Comparison of ENCODE assay signal across 21 cellular contexts in the genomic region with DNA sequence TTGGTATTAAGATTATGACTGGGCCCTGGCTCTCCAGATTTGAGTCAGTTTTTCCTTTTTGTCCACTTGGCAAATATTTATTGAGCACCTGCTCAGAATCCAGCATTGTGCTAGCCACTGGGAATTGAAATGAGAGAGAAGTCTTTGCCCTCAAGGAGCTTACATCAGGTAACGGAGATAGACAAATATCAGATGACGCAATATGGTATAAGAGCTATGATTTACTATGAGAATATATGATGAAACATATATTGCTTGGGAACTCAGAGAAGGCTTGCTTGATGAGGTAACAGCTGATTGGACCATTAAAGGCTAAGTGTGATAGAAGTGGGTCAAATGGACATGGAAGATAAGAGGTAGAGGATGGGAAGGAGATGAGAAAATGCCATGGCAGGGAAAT. TPM values are rescaled to one million over a fixed set of nuclear protein-coding genes. Genes with fewer than 3 reads are reported as not detected.
DNase-seq lines count a peak whose midpoint lies in the region; ATAC-seq and TF ChIP-seq lines count a peak whose summit lies in the region.
"Had no signal": no experiment of that assay in that cellular context is flagged by ENCODE, and none has a peak within 500 bp of the region (broad histone marks: within the 10 kb centered on the region; RNA-seq: fewer than 3 reads in every experiment).

No MANE protein-coding gene starts in this region.

- peaks cover 9 to 37% (median 29%) of the 10 kb centered on the region in 4 donors for H3K4me1 Mint-ChIP-seq in CD4-positive, alpha-beta memory T cell
- H3K4me1 Mint-ChIP-seq in T-helper 17 cell (peaks cover 38% of the 10 kb centered on the region), chondrocyte (ENCODE audit: low read depth) (peaks cover 5% of the 10 kb centered on the region)

- TF ChIP-seq CTCF in chondrocyte (IDR thresholded peaks at IDR 0.05) (no peak), GM13977 (IDR thresholded peaks at IDR 0.05; ENCODE audit: extremely low read depth, insufficient read depth, missing control alignments) (no peak)

- POLR2A ChIA-PET in CD4-positive, alpha-beta memory T cell (lab: Charles Lee; ENCODE audit: partially characterized antibody): interaction anchor here (0.9 kb wide), 1 partner anchor 38 kb away, joined by 3 read pairs; no protein-coding TSS in a partner anchor

- H3K27me3 Mint-ChIP-seq in CD4-positive, alpha-beta memory T cell: no peaks in the 10 kb centered on the region
- H3K27me3 Mint-ChIP-seq in T-helper 17 cell (no peaks in the 10 kb centered on the region), chondrocyte (ENCODE audit: low read depth) (no peaks in the 10 kb centered on the region)
- H3K27me3 Mint-ChIP-seq: CD4-positive, alpha-beta T cell had no signal

- intact Hi-C loops in CD4-positive, alpha-beta memory T cell (cut with micrococcal nuclease): no loop called here

- no peak for DNase-seq in CD4-positive, alpha-beta memory T cell
- DNase-seq in T-helper 17 cell (no peak), chondrocyte (ENCODE audit: low spot score) (no peak), GM13977 (ENCODE audit: low spot score) (no peak), DMS114 treated with DMSO at 0.1 percent for 48 hours (lab: John Stamatoyannopoulos, UW; ENCODE audit: unreplicated experiment) (no peak)
- DNase-seq: 8988T; ACHN; AML-193; BE2C; Calu3; CD4-positive, alpha-beta T cell; COR-L47; DMS153; DND-41; GOT3; H7; HCEC 1CT had no signal

- H3K4me3 Mint-ChIP-seq in CD4-positive, alpha-beta memory T cell: no peak overlapping the region
- peak overlapping the region; percentile 19 for H3K4me3 Mint-ChIP-seq in T-helper 17 cell
- H3K4me3 Mint-ChIP-seq in chondrocyte (ENCODE audit: unreplicated experiment): no peak overlapping the region
- H3K4me3 Mint-ChIP-seq: CD14-positive monocyte; CD4-positive, alpha-beta T cell had no signal

- CTCF ChIA-PET in CD4-positive, alpha-beta memory T cell (lab: Charles Lee; ENCODE audit: partially characterized antibody): interaction anchor here (1.2 kb wide), 1 partner anchor 33 kb away, joined by 3 read pairs; no protein-coding TSS in a partner anchor

- H3K4me1 ChIP-seq in CD4-positive, alpha-beta memory T cell (ENCODE audit: insufficient read depth, low read length): no peaks in the 10 kb centered on the region
- H3K4me1 ChIP-seq: A549, BE2C had no signal

- ATAC-seq in T-helper 17 cell (no peak), HG03280 (IDR thresholded peaks at IDR 0.05; ENCODE audit: unreplicated experiment) (no peak)
- ATAC-seq: A549 had no signal

- H3K27ac ChIP-seq in CD4-positive, alpha-beta memory T cell (ENCODE audit: low read depth, low read length): no peak overlapping the region
- H3K27ac ChIP-seq: A549; BLaER1 treated with 17β-estradiol and CSF1 and Interleukin-3, amounts not matched to agents 10 nM and 100 nM had no signal

- peak overlapping the region in 6 of 7 donors; percentile 5 to 65 (median 47) for H3K27ac Mint-ChIP-seq in CD4-positive, alpha-beta memory T cell
- peak overlapping the region; percentile 72 for H3K27ac Mint-ChIP-seq in T-helper 17 cell
- peak overlapping the region; percentile 24 for H3K27ac Mint-ChIP-seq in chondrocyte (ENCODE audit: unreplicated experiment)

- H3K4me3 ChIP-seq in CD4-positive, alpha-beta memory T cell (ENCODE audit: low read length in 2 of 2): no peak overlapping the region
- H3K4me3 ChIP-seq: A549; BLaER1 treated with 17β-estradiol and CSF1 and Interleukin-3, amounts not matched to agents 10 nM and 100 nM had no signal

- H3K36me3 ChIP-seq in CD4-positive, alpha-beta memory T cell (ENCODE audit: insufficient read depth, low read length): peaks cover 75% of the 10 kb centered on the region

- H3K9me3 ChIP-seq in CD4-positive, alpha-beta memory T cell (ENCODE audit: control insufficient read depth in 1 of 2, low read length in 2 of 2): no peaks in the 10 kb centered on the region
- no peaks in the 10 kb centered on the region for H3K9me3 ChIP-seq in T-helper 17 cell (ENCODE audit: control insufficient read depth, low read length, poor library complexity, severe bottlenecking)
- H3K9me3 ChIP-seq: A549; BE2C; BLaER1 treated with 17β-estradiol and CSF1 and Interleukin-3, amounts not matched to agents 10 nM and 100 nM had no signal

- H3K27me3 ChIP-seq in CD4-positive, alpha-beta memory T cell (ENCODE audit: insufficient read depth, low read length): no peaks in the 10 kb centered on the region
- H3K27me3 ChIP-seq: BE2C; BLaER1 treated with 17β-estradiol and CSF1 and Interleukin-3, amounts not matched to agents 10 nM and 100 nM had no signal

- in situ Hi-C loops in GM13977 (cut with MboI; ENCODE audit: low pct_unique_long_range_greater_than_20kb, low sequenced_read_pairs, unreplicated experiment): no loop called here

- H3K9me3 Mint-ChIP-seq in CD4-positive, alpha-beta memory T cell: peaks cover 0 to 8% (median 0%) of the 10 kb centered on the region in 8 donors
- peaks cover 6% of the 10 kb centered on the region for H3K9me3 Mint-ChIP-seq in chondrocyte (ENCODE audit: low read depth)
- H3K9me3 Mint-ChIP-seq: CD14-positive monocyte; CD4-positive, alpha-beta T cell had no signal

- H3K36me3 Mint-ChIP-seq in CD4-positive, alpha-beta memory T cell: peaks cover 74 to 90% of the 10 kb centered on the region in 2 donors
- peaks cover 27% of the 10 kb centered on the region for H3K36me3 Mint-ChIP-seq in T-helper 17 cell (ENCODE audit: low read depth)
- peaks cover 6% of the 10 kb centered on the region for H3K36me3 Mint-ChIP-seq in chondrocyte (ENCODE audit: low read depth)

RNA-seq across cellular contexts. Expression of a gene that starts 41.0 kb away (rescaled TPM):
- total RNA-seq in CD4-positive, alpha-beta memory T cell: under 1 TPM in 1 of 2 experiments, not detected in 1; 0.12 TPM
- polyA plus RNA-seq in CD4-positive, alpha-beta memory T cell: not detected
- total RNA-seq in T-helper 17 cell: under 1 TPM in 1 of 2 donors, not detected in 1; 0.21 TPM
- not detected in 3 replicates for total RNA-seq in chondrocyte
- total RNA-seq: Calu3; CD4-positive, alpha-beta T cell; H7 had no signal
- polyA plus RNA-seq: A549 had no signal
